ENCODE assay signal across 8 cellular contexts in the genomic region with DNA sequence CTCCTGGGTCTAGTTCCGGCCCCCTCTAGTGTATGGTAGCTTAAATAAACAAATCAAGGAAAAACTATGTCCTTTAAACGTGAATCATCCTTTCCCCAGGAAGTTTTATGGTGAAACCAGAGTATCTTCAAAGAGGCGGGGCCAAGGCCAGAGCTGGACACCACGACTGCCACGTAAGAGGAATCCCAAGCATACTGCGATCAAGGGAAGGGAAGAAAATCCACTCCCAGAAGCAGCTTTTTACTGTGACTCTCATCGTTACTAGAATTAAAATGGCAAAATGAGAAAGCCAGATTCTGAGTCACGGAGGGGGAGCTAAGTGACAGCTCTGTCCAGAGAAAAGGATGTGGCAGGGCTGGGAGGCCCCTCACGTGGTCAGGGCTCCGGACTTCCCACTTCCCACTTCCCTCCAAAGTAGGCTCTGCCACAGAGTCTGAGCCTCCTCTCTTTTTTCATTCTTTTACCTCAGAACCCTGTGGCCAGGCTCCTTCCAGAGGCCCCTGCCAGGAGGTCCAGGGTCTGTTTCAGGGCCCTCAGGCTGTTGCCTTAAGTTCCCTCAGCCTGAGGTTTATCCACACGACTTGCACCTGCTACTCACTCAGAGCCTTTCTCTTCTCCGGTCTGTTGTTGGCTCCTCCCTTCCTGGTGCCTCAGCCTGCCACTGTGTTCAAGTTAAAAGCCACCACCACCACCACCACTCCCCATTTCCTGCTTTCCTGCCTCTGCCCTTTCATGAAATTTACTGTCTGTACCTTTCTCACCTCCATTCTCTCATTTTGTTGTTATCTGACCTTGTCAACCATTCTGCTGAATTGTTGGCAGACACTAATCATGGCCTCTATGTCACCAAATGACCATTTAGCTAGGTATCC. TPM values are rescaled to one million over a fixed set of nuclear protein-coding genes. Genes with fewer than 3 reads are reported as not detected.
A peak's percentile ranks its signal among the peaks of the same experiment; 100 is the strongest.
DNase-seq lines count a peak whose midpoint lies in the region; ATAC-seq and TF ChIP-seq lines count a peak whose summit lies in the region.

No MANE protein-coding gene starts in this region.

- peak; percentile 55 for TF ChIP-seq POLR2A in GM18951 (IDR thresholded peaks at IDR 0.05; ENCODE audit: extremely low read depth, insufficient read depth, insufficient read length)

- ATAC-seq in HG03139 (IDR thresholded peaks at IDR 0.05; ENCODE audit: unreplicated experiment) (peak; percentile 43), RWPE2 (ENCODE audit: low read depth) (peak; percentile 60)

- H3K27ac ChIP-seq in RWPE2 (ENCODE audit: poor library complexity, severe bottlenecking) (peak overlapping the region; percentile 82), left ventricle myocardium inferior (replicated peaks) (peak overlapping the region; percentile 95), skeletal muscle tissue (ENCODE audit: low read depth, low read length) (peak overlapping the region; percentile 92)

- in situ Hi-C loops in GM18951 (cut with MboI; ENCODE audit: low sequenced_read_pairs, unreplicated experiment): no loop called here

- peak overlapping the region; percentile 95 for H3K4me3 ChIP-seq in AG10803 (ENCODE audit: low read length)
- H3K4me3 ChIP-seq in RWPE2 (ENCODE audit: severe bottlenecking): no peak overlapping the region
- peak overlapping the region; percentile 93 for H3K4me3 ChIP-seq in adipocyte (ENCODE audit: low read length)
- peak overlapping the region; percentile 89 for H3K4me3 ChIP-seq in left ventricle myocardium inferior
- peak overlapping the region; percentile 45 to 99 (median 94) for H3K4me3 ChIP-seq in skeletal muscle tissue (ENCODE audit: low read length in 3 of 3)

- H3K36me3 ChIP-seq in RWPE2 (ENCODE audit: low read depth): no peaks in the 10 kb centered on the region
- peaks cover 13% of the 10 kb centered on the region for H3K36me3 ChIP-seq in adipocyte (ENCODE audit: control insufficient read depth, insufficient read depth, low read length, severe bottlenecking)
- no peaks in the 10 kb centered on the region for H3K36me3 ChIP-seq in left ventricle myocardium inferior
- H3K36me3 ChIP-seq in skeletal muscle tissue (ENCODE audit: control insufficient read depth in 3 of 3, insufficient read depth in 3 of 3, low read length in 3 of 3): no peaks in the 10 kb centered on the region

- H3K4me1 ChIP-seq in RWPE2 (ENCODE audit: insufficient read depth, poor library complexity, severe bottlenecking) (peaks cover 20% of the 10 kb centered on the region), adipocyte (ENCODE audit: control insufficient read depth, insufficient read depth, low read length) (peaks cover 33% of the 10 kb centered on the region), left ventricle myocardium inferior (peaks cover 59% of the 10 kb centered on the region), skeletal muscle tissue (ENCODE audit: control insufficient read depth in 3 of 3, insufficient read depth in 3 of 3, low read length in 3 of 3) (peaks cover 30 to 43% (median 41%) of the 10 kb centered on the region in 3 donors)

- H3K9ac ChIP-seq in adipocyte (ENCODE audit: low read length) (peak overlapping the region; percentile 95), skeletal muscle tissue (ENCODE audit: low read depth in 1 of 3, low read length in 3 of 3) (peak overlapping the region; percentile 75 to 91 (median 88))

- DNase-seq in AG10803 (ENCODE audit: low read depth): peak; percentile 95
- DNase-seq in RWPE2 (ENCODE audit: low spot score): peak; percentile 86
- DNase-seq in adipocyte (ENCODE audit: low read depth): peak; percentile 94
- peak; percentile 50 for DNase-seq in left ventricle myocardium inferior
- DNase-seq in NCI-H774 (lab: John Stamatoyannopoulos, UW): no peak

- H3K9me3 ChIP-seq in RWPE2 (ENCODE audit: severe bottlenecking) (no peaks in the 10 kb centered on the region), adipocyte (ENCODE audit: control insufficient read depth, low read length) (no peaks in the 10 kb centered on the region), left ventricle myocardium inferior (replicated peaks) (no peaks in the 10 kb centered on the region), skeletal muscle tissue (ENCODE audit: control insufficient read depth in 3 of 3, low read length in 3 of 3) (no peaks in the 10 kb centered on the region)

- H3K27me3 ChIP-seq in RWPE2 (ENCODE audit: insufficient read depth, poor library complexity, severe bottlenecking): no peaks in the 10 kb centered on the region
- H3K27me3 ChIP-seq in adipocyte (replicated peaks; ENCODE audit: control insufficient read depth, insufficient read depth, low read length): no peaks in the 10 kb centered on the region
- H3K27me3 ChIP-seq in left ventricle myocardium inferior (ENCODE audit: low read depth): no peaks in the 10 kb centered on the region
- no peaks in the 10 kb centered on the region for H3K27me3 ChIP-seq in skeletal muscle tissue (ENCODE audit: control insufficient read depth in 3 of 3, insufficient read depth in 3 of 3, low read length in 3 of 3)

- intact Hi-C loops in left ventricle myocardium inferior (cut with micrococcal nuclease): no loop called here

- peak; percentile 29 for TF ChIP-seq CTCF in AG10803 (conservative IDR thresholded peaks at IDR 0.05; ENCODE audit: low read length)
- TF ChIP-seq CTCF in RWPE2 (IDR thresholded peaks at IDR 0.05; ENCODE audit: poor library complexity, severe bottlenecking): no peak
- no peak for TF ChIP-seq CTCF in left ventricle myocardium inferior (IDR thresholded peaks at IDR 0.05; ENCODE audit: borderline replicate concordance)

RNA-seq across cellular contexts. Expression of a gene that starts 1.4 kb away (rescaled TPM):
- total RNA-seq in left ventricle myocardium inferior: 139 TPM
- total RNA-seq in skeletal muscle tissue: 6.8 TPM

Comparison
In these comparisons a context has a peak if more than half of its experiments do, and no peak if none do; other contexts are left out.
1. RNA of a gene that starts 1.4 kb away (total RNA-seq): 139 TPM in left ventricle myocardium inferior (single experiment); 6.8 TPM in skeletal muscle tissue (single experiment); every median in the first group is over 10 times any median in the second.
2. Peak in every context shown above with its lines, with median percentiles within 50 percentile points of each other: H3K27ac ChIP-seq.